ENCODE assay signal across 1 cellular context in genomic region chr12:104709692-104710435, GRCh38.
TF ChIP-seq lines count a peak whose summit lies in the region.

No MANE protein-coding gene starts in this region.

TF ChIP-seq in HepG2, 621 proteins besides CTCF, POLR2A, EP300 and RAD21 (continued from another document):
- TF ChIP-seq ZNF646 (CRISPR knock-in tag; IDR thresholded peaks at IDR 0.05) = no peak
- TF ChIP-seq ZBTB39 (CRISPR knock-in tag; IDR thresholded peaks at IDR 0.05) = no peak
- no peak for TF ChIP-seq CREB3 (CRISPR knock-in tag; IDR thresholded peaks at IDR 0.05)
- no peak for TF ChIP-seq REPIN1 (CRISPR knock-in tag; IDR thresholded peaks at IDR 0.05; ENCODE audit: borderline replicate concordance, low read depth)
- TF ChIP-seq ZFP41 (CRISPR knock-in tag; IDR thresholded peaks at IDR 0.05; ENCODE audit: borderline replicate concordance) = no peak
- no peak for TF ChIP-seq ZNF570 (CRISPR knock-in tag; IDR thresholded peaks at IDR 0.05; ENCODE audit: borderline replicate concordance)
- no peak for TF ChIP-seq NFIB (CRISPR knock-in tag; IDR thresholded peaks at IDR 0.05; ENCODE audit: borderline replicate concordance)
- no peak for TF ChIP-seq MED8 (CRISPR knock-in tag; IDR thresholded peaks at IDR 0.05; ENCODE audit: insufficient replicate concordance)
- no peak for TF ChIP-seq TFDP2 (CRISPR knock-in tag; IDR thresholded peaks at IDR 0.05)
- no peak for TF ChIP-seq HOXA5 (CRISPR knock-in tag; IDR thresholded peaks at IDR 0.05)
- no peak for TF ChIP-seq THAP7 (CRISPR knock-in tag; IDR thresholded peaks at IDR 0.05)
- no peak for TF ChIP-seq SRF (IDR thresholded peaks at IDR 0.05; ENCODE audit: low read depth, low read length)
- no peak for TF ChIP-seq NFAT5 (CRISPR knock-in tag; IDR thresholded peaks at IDR 0.05)
- no peak for TF ChIP-seq E2F1 (CRISPR knock-in tag; IDR thresholded peaks at IDR 0.05)
- no peak for TF ChIP-seq BORCS8-MEF2B (CRISPR knock-in tag; IDR thresholded peaks at IDR 0.05)
